In the genomic region with DNA sequence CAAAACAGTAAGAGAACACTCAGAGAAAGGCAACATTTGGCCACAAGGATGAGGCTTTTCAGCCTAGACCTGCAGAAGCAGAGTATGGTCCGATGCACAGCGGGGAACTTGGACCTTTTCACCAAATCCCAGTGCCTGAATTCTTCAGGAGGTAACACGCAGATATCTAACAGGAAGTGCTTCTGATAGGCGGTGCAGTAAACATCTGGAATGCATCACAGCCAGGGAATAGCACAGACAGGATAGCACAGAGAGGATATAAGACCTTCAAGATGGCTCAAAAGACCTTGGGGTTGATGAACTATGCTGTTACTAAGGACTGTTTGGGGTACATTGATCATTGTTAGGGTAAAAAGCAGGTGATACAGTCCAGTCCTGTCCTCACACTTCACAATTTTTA, we compare ENCODE assay signal across 9 cellular contexts. TPM values are rescaled to one million over a fixed set of nuclear protein-coding genes. Genes with fewer than 3 reads are reported as not detected.
A peak's percentile ranks its signal among the peaks of the same experiment; 100 is the strongest.
DNase-seq lines count a peak whose midpoint lies in the region; ATAC-seq and TF ChIP-seq lines count a peak whose summit lies in the region.
"Had no signal": no experiment of that assay in that cellular context is flagged by ENCODE, and none has a peak within 500 bp of the region (broad histone marks: within the 10 kb centered on the region; RNA-seq: fewer than 3 reads in every experiment).

No MANE protein-coding gene starts in this region.

- ATAC-seq in HCT116 = no peak
- ATAC-seq in GM21723 (IDR thresholded peaks at IDR 0.05; ENCODE audit: unreplicated experiment) = no peak
- ATAC-seq in GM21360 (IDR thresholded peaks at IDR 0.05; ENCODE audit: unreplicated experiment) = no peak

- TF ChIP-seq CTCF in A673 (conservative IDR thresholded peaks at IDR 0.05; ENCODE audit: low read depth, low read length) (no peak), HCT116 (IDR thresholded peaks at IDR 0.05 in 2 of 3, conservative IDR thresholded peaks at IDR 0.05 in 1 of 3; ENCODE audit: borderline replicate concordance in 1 of 3, insufficient read depth in 1 of 3, low read depth in 2 of 3, low read length in 2 of 3) (no peak), mammary epithelial cell (conservative IDR thresholded peaks at IDR 0.05 in 1 of 2, IDR thresholded peaks at IDR 0.05 in 1 of 2; ENCODE audit: extremely low read depth in 1 of 2, insufficient read depth in 1 of 2, low read depth in 1 of 2, low read length in 2 of 2) (no peak), mesothelial cell of epicardium (IDR thresholded peaks at IDR 0.05; ENCODE audit: unreplicated experiment) (no peak)

- RAD21 ChIA-PET in HCT116 (lab: Charles Lee; ENCODE audit: low non-redundant PET in 1 of 2, low total read pairs in 2 of 2, uncharacterized antibody in 2 of 2, unreplicated experiment in 2 of 2) = no interaction called here

- H3K4me1 Mint-ChIP-seq in mesothelial cell of epicardium = peaks cover 29% of the 10 kb centered on the region

- WGBS in mammary epithelial cell (ENCODE audit: low coverage, missing lambda C conversion rate) = 83% methylated on average over 4 of the region's 4 CpGs

- TF ChIP-seq POLR2A in HCT116 (IDR thresholded peaks at IDR 0.05; ENCODE audit: borderline replicate concordance, extremely low read depth, insufficient read depth, insufficient read length) = no peak

- H4K20me1 ChIP-seq in HCT116 (ENCODE audit: insufficient read depth) = no peaks in the 10 kb centered on the region
- H4K20me1 ChIP-seq in mammary epithelial cell (ENCODE audit: insufficient read depth, low read length) = peaks cover 5% of the 10 kb centered on the region

- no peak for DNase-seq in A673 (ENCODE audit: low spot score)
- DNase-seq in HCT116 (ENCODE audit: low read depth, low spot score) = no peak
- DNase-seq in mammary epithelial cell = no peak
- no peak for DNase-seq in mesothelial cell of epicardium (ENCODE audit: low spot score in 2 of 2, unreplicated experiment in 2 of 2)
- no peak for DNase-seq in NCI-H345 treated with DMSO at 0.1 percent for 48 hours (lab: John Stamatoyannopoulos, UW; ENCODE audit: unreplicated experiment)
- DNase-seq in KG1 (lab: John Stamatoyannopoulos, UW) = no peak
- DNase-seq: NCI-H1092 had no signal

- peak overlapping the region; percentile 98 for H3K4me3 ChIP-seq in A673 (ENCODE audit: low read depth, low read length, poor library complexity, severe bottlenecking)
- peak overlapping the region in 1 of 2 experiments; percentile 93; a peak in 1 of 4 replicates for H3K4me3 ChIP-seq in HCT116 (replicated peaks in 1 of 2; ENCODE audit: low read depth in 1 of 2, low read length in 2 of 2)
- peak overlapping the region in 2 of 3 experiments; percentile 96 for H3K4me3 ChIP-seq in mammary epithelial cell (replicated peaks in 1 of 3; ENCODE audit: insufficient read depth in 1 of 3, low read depth in 2 of 3, low read length in 3 of 3)

- H3K9me2 ChIP-seq in HCT116 (ENCODE audit: insufficient read depth) = no peaks in the 10 kb centered on the region

- H3K27ac ChIP-seq in A673 (ENCODE audit: low read depth, low read length, poor library complexity, severe bottlenecking) = no peak overlapping the region
- no peak overlapping the region for H3K27ac ChIP-seq in HCT116 (ENCODE audit: low read depth, low read length)
- H3K27ac ChIP-seq in mammary epithelial cell (ENCODE audit: insufficient read depth, low read depth, low read length) = no peak overlapping the region

- peak overlapping the region; percentile 77 for H3K4me3 Mint-ChIP-seq in mesothelial cell of epicardium

- CTCF ChIA-PET in A673 (lab: Charles Lee) = interaction anchor here (0.6 to 1.0 kb wide), 3 partner anchors 90 to 272 kb away, joined by 3 to 7 read pairs (median 4); a partner anchor contains a TSS
- CTCF ChIA-PET in HCT116 (lab: Charles Lee) = interaction anchor here (1.0 to 1.4 kb wide), 2 partner anchors 271 to 272 kb away, joined by 5 read pairs; no protein-coding TSS in a partner anchor
- CTCF ChIA-PET in mammary epithelial cell (lab: Charles Lee; ENCODE audit: low non-redundant PET) = no interaction called here

- H2AFZ ChIP-seq in HCT116 (ENCODE audit: low read depth, low read length, poor library complexity, severe bottlenecking) (no peak overlapping the region), mammary epithelial cell (ENCODE audit: low read depth, low read length) (no peak overlapping the region)

- H3K79me2 ChIP-seq in HCT116 (ENCODE audit: insufficient read depth, low read length) (peaks cover 82% of the 10 kb centered on the region), mammary epithelial cell (ENCODE audit: insufficient read depth, low read length) (peaks cover 94% of the 10 kb centered on the region)

- no peaks in the 10 kb centered on the region for H3K27me3 Mint-ChIP-seq in mesothelial cell of epicardium (ENCODE audit: low read depth)

- no peak for TF ChIP-seq RAD21 in HCT116 (IDR thresholded peaks at IDR 0.05; ENCODE audit: low read depth)

- H3K36me3 Mint-ChIP-seq in mesothelial cell of epicardium = peaks cover 7% of the 10 kb centered on the region

- H3K4me1 ChIP-seq in A673 (ENCODE audit: insufficient read depth, low read length, poor library complexity, severe bottlenecking) = no peaks in the 10 kb centered on the region
- H3K4me1 ChIP-seq in HCT116 (ENCODE audit: control insufficient read depth in 1 of 2, insufficient read depth in 2 of 2, low read length in 2 of 2) = peaks cover 32 to 53% of the 10 kb centered on the region in 2 experiments
- peaks cover 44% of the 10 kb centered on the region for H3K4me1 ChIP-seq in mammary epithelial cell (ENCODE audit: insufficient read depth, low read length)

- H3K36me3 ChIP-seq in A673 (ENCODE audit: insufficient read depth, low read length, poor library complexity, severe bottlenecking) (peaks cover 19% of the 10 kb centered on the region), HCT116 (ENCODE audit: control insufficient read depth in 1 of 2, insufficient read depth in 2 of 2, low read length in 2 of 2) (peaks cover 10 to 24% of the 10 kb centered on the region in 2 experiments; a peak in 3 of 4 replicates), mammary epithelial cell (ENCODE audit: insufficient read depth, low read length) (peaks cover 9% of the 10 kb centered on the region)

- POLR2A ChIA-PET in A673 (lab: Charles Lee; ENCODE audit: low non-redundant PET) (no interaction called here), HCT116 (lab: Charles Lee) (no interaction called here)

- no peaks in the 10 kb centered on the region for H3K27me3 ChIP-seq in A673 (replicated peaks; ENCODE audit: insufficient read depth, low read depth, low read length, poor library complexity)
- H3K27me3 ChIP-seq in HCT116 (ENCODE audit: insufficient read depth, low read length) = no peaks in the 10 kb centered on the region
- H3K27me3 ChIP-seq in mammary epithelial cell (ENCODE audit: insufficient read depth, low read length) = no peaks in the 10 kb centered on the region

- peak overlapping the region; percentile 68 for H3K27ac Mint-ChIP-seq in mesothelial cell of epicardium

- H3K9ac ChIP-seq in HCT116 (ENCODE audit: low read length) (no peak overlapping the region), mammary epithelial cell (ENCODE audit: insufficient read depth, low read length) (no peak overlapping the region)

- no TSS peak for BruUV-seq in A673 (replicated peaks; lab: Mats Ljungman, UMichigan)
- no TSS peak for BruUV-seq in HCT116 (replicated peaks; lab: Mats Ljungman, UMichigan)
- BruUV-seq in mammary epithelial cell (replicated peaks; lab: Mats Ljungman, UMichigan) = no TSS peak

- H3K4me2 ChIP-seq in HCT116 (ENCODE audit: low read length) = peak overlapping the region; percentile 75
- H3K4me2 ChIP-seq in mammary epithelial cell (ENCODE audit: insufficient read depth, low read depth, low read length) = peak overlapping the region; percentile 98

- no peaks in the 10 kb centered on the region for H3K9me3 Mint-ChIP-seq in mesothelial cell of epicardium

- intact Hi-C loops in A673 (cut with micrococcal nuclease; ENCODE audit: unreplicated experiment) (loop anchor here (2.0 to 5.0 kb wide), 2 partner anchors 47 to 125 kb away; a partner anchor contains a TSS), HCT116 (cut with micrococcal nuclease) (no loop called here), mammary epithelial cell (cut with micrococcal nuclease) (no loop called here)

- H3K9me3 ChIP-seq in A673 (ENCODE audit: low read depth, low read length, poor library complexity, severe bottlenecking) (no peaks in the 10 kb centered on the region), HCT116 (ENCODE audit: control insufficient read depth in 1 of 2, insufficient read depth in 1 of 2, low read depth in 1 of 2, low read length in 2 of 2) (no peaks in the 10 kb centered on the region), mammary epithelial cell (replicated peaks; ENCODE audit: insufficient read depth, low read length) (no peaks in the 10 kb centered on the region)

- in situ Hi-C loops in mammary epithelial cell (cut with MboI; ENCODE audit: low sequenced_read_pairs in 2 of 2) = loop anchor here in 1 of 2 donors (25.0 kb wide), 1 partner anchor 252 kb away; no protein-coding TSS in a partner anchor

- dilution Hi-C loops in mammary epithelial cell (cut with HindIII; ENCODE audit: low sequenced_read_pairs) = no loop called here

TF ChIP-seq in HCT116, 20 proteins besides CTCF, POLR2A, EP300 and RAD21 (continues in another document):
- TF ChIP-seq TCF7L2 (IDR thresholded peaks at IDR 0.05; ENCODE audit: borderline replicate concordance, extremely low read depth, insufficient read depth, insufficient read length) = no peak

RNA-seq across cellular contexts. Expression of a gene that starts 1.7 kb away (rescaled TPM):
- total RNA-seq in A673 (2021) = 23.6 and 25.5 TPM in 2 replicates
- 25.3 TPM for total RNA-seq in HCT116 (2021; ENCODE audit: unreplicated experiment)
- 19.7 and 19.8 TPM in 2 replicates for polyA plus RNA-seq in HCT116 (2012)
- 10 to 100 TPM; 39.9 to 43.8 TPM for total RNA-seq in mammary epithelial cell
- 47.6 TPM for polyA plus RNA-seq in mammary epithelial cell
- 36.5 TPM for polyA minus RNA-seq in mammary epithelial cell
- 30.1 to 36.2 TPM (median 32.5 TPM) in 3 replicates for total RNA-seq in mesothelial cell of epicardium

RNA-seq across cellular contexts. Expression of a gene that starts 1.9 kb away (rescaled TPM):
- total RNA-seq in A673 (2021) (76.8 and 79.7 TPM in 2 replicates), HCT116 (2021; ENCODE audit: unreplicated experiment) (76.8 TPM), mammary epithelial cell (10 to 100 TPM; 64.5 to 93.9 TPM), mesothelial cell of epicardium (73.8 to 74.6 TPM (median 74.2 TPM) in 3 replicates)
- 54.7 and 62.0 TPM in 2 replicates for polyA plus RNA-seq in HCT116 (2012)
- 92.4 TPM for polyA plus RNA-seq in mammary epithelial cell
- polyA minus RNA-seq in mammary epithelial cell = 108 TPM

RNA-seq across cellular contexts. Expression of a gene that starts 41.3 kb away (rescaled TPM):
- total RNA-seq in A673 (2021) = 202 and 208 TPM in 2 replicates
- 202 TPM for total RNA-seq in HCT116 (2021; ENCODE audit: unreplicated experiment)
- 225 and 235 TPM in 2 replicates for polyA plus RNA-seq in HCT116 (2012)
- 10 to 100 TPM; 45.5 to 93.8 TPM for total RNA-seq in mammary epithelial cell
- 108 TPM for polyA plus RNA-seq in mammary epithelial cell
- polyA minus RNA-seq in mammary epithelial cell = 191 TPM
- total RNA-seq in mesothelial cell of epicardium = 195 to 200 TPM (median 199 TPM) in 3 replicates

RNA-seq across cellular contexts. Expression of a gene that starts 55.5 kb away (rescaled TPM):
- 189 and 201 TPM in 2 replicates for total RNA-seq in A673 (2021)
- total RNA-seq in HCT116 (2021; ENCODE audit: unreplicated experiment) = 160 TPM
- 53.5 and 64.4 TPM in 2 replicates for polyA plus RNA-seq in HCT116 (2012)
- 100 to 1,000 TPM in 1 of 2 donors, 10 to 100 TPM in 1; 96.7 to 241 TPM for total RNA-seq in mammary epithelial cell
- 65.8 TPM for polyA plus RNA-seq in mammary epithelial cell
- 90.8 TPM for polyA minus RNA-seq in mammary epithelial cell
- 107 to 109 TPM (median 108 TPM) in 3 replicates for total RNA-seq in mesothelial cell of epicardium
